ENCODE assay signal across 22 cellular contexts in the genomic region with DNA sequence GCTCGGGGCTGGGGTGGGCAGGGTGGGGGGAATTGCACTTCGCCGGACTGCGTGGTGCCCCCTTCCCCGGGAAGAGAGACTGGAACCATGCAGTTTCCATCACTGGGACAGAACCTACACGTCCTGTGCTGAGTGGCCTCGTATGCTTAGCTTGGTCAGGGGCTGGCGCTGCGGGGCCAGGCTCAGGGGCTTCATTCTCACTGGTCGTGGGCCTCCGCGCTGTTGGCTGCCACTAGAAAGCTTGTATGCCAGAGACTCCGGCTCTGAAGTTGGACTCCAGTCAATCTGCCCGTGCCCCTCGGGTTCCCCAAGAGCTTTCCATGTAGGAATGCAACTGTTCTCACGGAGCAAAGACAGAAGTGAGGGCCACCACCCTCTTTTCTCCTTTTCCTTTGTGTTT.
"Had no signal": no experiment of that assay in that cellular context is flagged by ENCODE, and none has a peak within 500 bp of the region (broad histone marks: within the 10 kb centered on the region; RNA-seq: fewer than 3 reads in every experiment).

No MANE protein-coding gene starts in this region.

- H3K27ac ChIP-seq: adrenal gland had no signal

- H3K27ac Mint-ChIP-seq: activated CD4-positive, alpha-beta memory T cell treated with anti-CD3 and anti-CD28 coated beads for 36 hours; activated CD4-positive, alpha-beta T cell treated with anti-CD3 and anti-CD28 coated beads, Interleukin-2, amount 10 ng/mL, durations not matched to agents 7 days and 5 days; activated naive CD4-positive, alpha-beta T cell treated with anti-CD3 and anti-CD28 coated beads, Interleukin-2, amount 10 ng/mL, durations not matched to agents 7 days and 5 days; activated naive CD8-positive, alpha-beta T cell treated with anti-CD3 and anti-CD28 coated beads, Interleukin-2, amount 10 ng/mL, durations not matched to agents 7 days and 5 days; activated T-helper 2 cell treated with anti-CD3 and anti-CD28 coated beads, Interferon-gamma antibody, Interleukin-2, Interleukin-4, amounts not matched to agents 10 μg/mL and 5 μg/mL and 100 μg/mL, durations not matched to agents 14 hours and 24 hours and 36 hours had no signal

- H3K36me3 Mint-ChIP-seq: activated CD4-positive, alpha-beta memory T cell treated with anti-CD3 and anti-CD28 coated beads for 36 hours; activated naive CD4-positive, alpha-beta T cell treated with anti-CD3 and anti-CD28 coated beads, Interleukin-2, amount 10 ng/mL, durations not matched to agents 7 days and 5 days; activated naive CD8-positive, alpha-beta T cell treated with anti-CD3 and anti-CD28 coated beads, Interleukin-2, amount 10 ng/mL, durations not matched to agents 7 days and 5 days had no signal

- H3K27me3 Mint-ChIP-seq: activated CD4-positive, alpha-beta memory T cell treated with anti-CD3 and anti-CD28 coated beads for 36 hours; activated CD4-positive, alpha-beta T cell treated with anti-CD3 and anti-CD28 coated beads, Interleukin-2, amount 10 ng/mL, durations not matched to agents 7 days and 5 days had no signal

- DNase-seq: activated CD4-positive, alpha-beta memory T cell treated with anti-CD3 and anti-CD28 coated beads for 36 hours; activated CD4-positive, alpha-beta T cell treated with anti-CD3 and anti-CD28 coated beads, Interleukin-2, amount 10 ng/mL, durations not matched to agents 7 days and 5 days; activated CD4-positive, CD25-positive, alpha-beta regulatory T cell; activated CD8-positive, alpha-beta memory T cell treated with anti-CD3 and anti-CD28 coated beads for 24 hours; activated gamma-delta T cell treated with Interleukin-2 at 50 U/mL for 16 hours; activated naive CD4-positive, alpha-beta T cell treated with anti-CD3 and anti-CD28 coated beads, Interleukin-2, amount 10 ng/mL, durations not matched to agents 7 days and 5 days; activated naive CD8-positive, alpha-beta T cell treated with anti-CD3 and anti-CD28 coated beads, Interleukin-2, amount 10 ng/mL, durations not matched to agents 7 days and 5 days; activated T-cell treated with anti-CD3 and anti-CD28 coated beads for 4 hours; activated T-cell treated with anti-CD3 and anti-CD28 coated beads, Interleukin-2, amount 50 U/mL, for 48 hours; adrenal gland; anterior cingulate cortex; Kasumi-1; NCI-H1105 treated with DMSO at 0.1 percent for 48 hours; NCI-H1436 treated with DMSO at 0.1 percent for 48 hours; NCI-H187; NCI-H2081; NCI-H446; NCI-H524; SIG-M5; T-helper 2 cell; T1000 had no signal

- H3K4me3 Mint-ChIP-seq: activated CD4-positive, alpha-beta memory T cell treated with anti-CD3 and anti-CD28 coated beads for 36 hours; activated CD4-positive, alpha-beta T cell treated with anti-CD3 and anti-CD28 coated beads, Interleukin-2, amount 10 ng/mL, durations not matched to agents 7 days and 5 days; activated naive CD4-positive, alpha-beta T cell treated with anti-CD3 and anti-CD28 coated beads, Interleukin-2, amount 10 ng/mL, durations not matched to agents 7 days and 5 days; activated naive CD8-positive, alpha-beta T cell treated with anti-CD3 and anti-CD28 coated beads, Interleukin-2, amount 10 ng/mL, durations not matched to agents 7 days and 5 days had no signal

- H3K9me3 Mint-ChIP-seq: activated CD4-positive, alpha-beta memory T cell treated with anti-CD3 and anti-CD28 coated beads for 36 hours; activated CD4-positive, alpha-beta T cell treated with anti-CD3 and anti-CD28 coated beads, Interleukin-2, amount 10 ng/mL, durations not matched to agents 7 days and 5 days; activated naive CD4-positive, alpha-beta T cell treated with anti-CD3 and anti-CD28 coated beads, Interleukin-2, amount 10 ng/mL, durations not matched to agents 7 days and 5 days; activated naive CD8-positive, alpha-beta T cell treated with anti-CD3 and anti-CD28 coated beads, Interleukin-2, amount 10 ng/mL, durations not matched to agents 7 days and 5 days; activated T-helper 2 cell treated with anti-CD3 and anti-CD28 coated beads, Interferon-gamma antibody, Interleukin-2, Interleukin-4, amounts not matched to agents 10 μg/mL and 5 μg/mL and 100 μg/mL, durations not matched to agents 14 hours and 24 hours and 36 hours had no signal

- H3K36me3 ChIP-seq: adrenal gland had no signal

- H3K27me3 ChIP-seq: adrenal gland had no signal

- H3K4me1 ChIP-seq: adrenal gland had no signal

- H3K9me3 ChIP-seq: adrenal gland had no signal

- H3K4me3 ChIP-seq: adrenal gland had no signal
